Comparison of ENCODE assay signal across 8 cellular contexts in the genomic region with DNA sequence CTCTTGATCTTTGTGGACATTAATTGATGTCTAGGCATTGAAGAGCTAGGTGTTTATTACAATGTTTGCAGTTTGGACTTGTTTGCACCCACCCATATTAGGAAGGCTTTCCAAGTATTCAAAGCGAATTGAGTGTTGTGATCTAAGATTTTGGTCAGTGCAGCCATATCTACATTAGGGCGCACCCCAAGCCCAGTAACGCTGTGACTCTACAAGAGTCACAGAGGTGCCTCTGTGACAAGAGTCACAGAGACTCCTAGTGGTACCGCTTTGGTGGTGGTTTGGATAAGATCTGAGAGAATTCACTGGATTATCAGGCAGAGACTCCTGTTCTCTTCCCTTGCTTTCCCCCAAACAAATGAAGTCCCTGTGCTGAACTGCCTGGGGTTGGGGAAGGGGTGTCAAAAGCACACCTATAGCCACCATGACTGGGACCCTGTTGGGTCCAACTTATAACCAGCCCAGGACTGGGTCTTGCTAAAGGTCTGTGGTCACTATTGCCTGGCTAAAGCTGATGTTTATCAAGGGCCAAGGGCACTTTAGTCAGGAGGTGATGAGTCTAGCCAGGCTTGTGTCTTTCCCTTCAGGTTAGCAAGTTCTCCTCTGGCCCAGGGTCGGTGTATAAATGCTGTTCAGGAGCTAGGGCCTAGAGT.
DNase-seq lines count a peak whose midpoint lies in the region; ATAC-seq and TF ChIP-seq lines count a peak whose summit lies in the region.

No MANE protein-coding gene starts in this region.

- no peak overlapping the region for H3K4me3 Mint-ChIP-seq in brain
- no peak overlapping the region for H3K4me3 Mint-ChIP-seq in memory B cell

- peaks cover 2 to 11% (median 7%) of the 10 kb centered on the region in 5 experiments for H3K9me3 Mint-ChIP-seq in brain
- peaks cover 2% of the 10 kb centered on the region for H3K9me3 Mint-ChIP-seq in memory B cell

- H3K36me3 Mint-ChIP-seq in brain (no peaks in the 10 kb centered on the region), memory B cell (no peaks in the 10 kb centered on the region)

- H3K27me3 Mint-ChIP-seq in brain (no peaks in the 10 kb centered on the region), memory B cell (peaks cover 3% of the 10 kb centered on the region)

- peak; percentile 75 to 82 for TF ChIP-seq CTCF in brain (conservative IDR thresholded peaks at IDR 0.05)

- H3K4me1 Mint-ChIP-seq in brain (no peaks in the 10 kb centered on the region), memory B cell (no peaks in the 10 kb centered on the region)

- peak; percentile 49 for DNase-seq in DMS53 treated with DMSO at 0.1 percent for 48 hours (lab: John Stamatoyannopoulos, UW; ENCODE audit: unreplicated experiment)
- DNase-seq in NCI-H2081 treated with DMSO at 0.1 percent for 48 hours (lab: John Stamatoyannopoulos, UW): peak; percentile 24
- no peak for DNase-seq in memory B cell (ENCODE audit: low spot score in 2 of 2)
- DNase-seq in COLO668 (lab: John Stamatoyannopoulos, UW; ENCODE audit: unreplicated experiment): no peak
- no peak for DNase-seq in activated CD4-positive, alpha-beta T cell treated with anti-CD3 and anti-CD28 coated beads for 4 hours

- H3K27ac Mint-ChIP-seq in brain (no peak overlapping the region), memory B cell (no peak overlapping the region)

- ATAC-seq in GM18909 (IDR thresholded peaks at IDR 0.05; ENCODE audit: poor library complexity, unreplicated experiment) (peak; percentile 100), HG02981 (IDR thresholded peaks at IDR 0.05; ENCODE audit: unreplicated experiment) (peak; percentile 100), memory B cell (ENCODE audit: low read depth) (peak; percentile 24)

Comparison
In these comparisons a context has a peak if more than half of its experiments do, and no peak if none do; other contexts are left out.
1. DNase-seq: peak in DMS53 treated with DMSO at 0.1 percent for 48 hours (single experiment) and NCI-H2081 treated with DMSO at 0.1 percent for 48 hours (single experiment); none in memory B cell (0 of 2), COLO668 (single experiment) and activated CD4-positive, alpha-beta T cell treated with anti-CD3 and anti-CD28 coated beads for 4 hours (0 of 2).
2. ATAC-seq: peak in every context shown above with its lines; median percentile 100 in GM18909; 100 in HG02981; 24 in memory B cell.